In genomic region chr12:31868980-31869379, GRCh38 we compare ENCODE assay signal across 1 cellular context.
TF ChIP-seq lines count a peak whose summit lies in the region.

No MANE protein-coding gene starts in this region.

TF ChIP-seq in liver, 16 proteins besides CTCF, POLR2A, EP300 and RAD21 (continued from another document):
- TF ChIP-seq REST (IDR thresholded peaks at IDR 0.05) (no peak), SP1 (IDR thresholded peaks at IDR 0.05) (peak; percentile 57), EGR1 (IDR thresholded peaks at IDR 0.05; ENCODE audit: low read depth in 2 of 2) (no peak), FOXA2 (IDR thresholded peaks at IDR 0.05) (no peak), ATF3 (IDR thresholded peaks at IDR 0.05) (no peak), TAF1 (conservative IDR thresholded peaks at IDR 0.05) (no peak)
